ENCODE assay signal across 9 cellular contexts in the genomic region with DNA sequence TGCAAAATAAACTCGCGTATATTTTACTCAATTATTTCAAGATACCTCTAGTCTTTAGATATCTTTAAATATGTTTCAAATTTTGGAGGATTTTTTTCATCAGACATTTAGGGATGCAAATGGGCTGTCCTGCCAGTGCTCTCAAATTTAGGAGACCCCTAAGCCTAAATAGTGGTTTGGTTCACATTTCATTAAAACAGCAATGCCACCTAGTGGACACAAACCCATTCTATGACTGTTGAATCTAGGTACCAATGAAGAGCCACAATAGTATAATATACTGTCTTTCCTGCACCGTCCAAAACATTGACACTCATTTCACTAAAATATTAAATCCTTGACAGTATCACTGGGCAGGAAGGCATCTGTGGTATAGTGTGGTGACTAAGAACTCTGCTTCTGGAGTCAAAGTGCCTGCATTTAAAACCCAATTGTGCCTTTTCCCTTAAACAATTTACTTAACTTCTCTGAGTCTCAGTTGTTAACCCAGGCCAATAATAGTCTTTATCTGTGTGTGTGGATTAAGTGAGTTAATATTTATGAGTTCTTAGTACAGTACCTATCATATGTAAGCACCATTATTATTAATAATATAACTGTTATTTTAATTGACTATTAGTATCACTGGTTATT.
DNase-seq lines count a peak whose midpoint lies in the region; ATAC-seq, FAIRE-seq and TF ChIP-seq lines count a peak whose summit lies in the region.
"Had no signal": no experiment of that assay in that cellular context is flagged by ENCODE, and none has a peak within 500 bp of the region (broad histone marks: within the 10 kb centered on the region; RNA-seq: fewer than 3 reads in every experiment).

No MANE protein-coding gene starts in this region.

- H3K9me3 ChIP-seq in breast epithelium (no peaks in the 10 kb centered on the region), GM12878 (replicated peaks; ENCODE audit: control insufficient read depth, insufficient read depth, low read length) (no peaks in the 10 kb centered on the region)

- no peak for FAIRE-seq in GM12878 (lab: Jason Lieb, UNC)

- H3K4me3 ChIP-seq in breast epithelium = no peak overlapping the region
- no peak overlapping the region for H3K4me3 ChIP-seq in GM12878

- no TSS peak for BruUV-seq in MCF 10A (replicated peaks; lab: Mats Ljungman, UMichigan)
- no TSS peak for BruUV-seq in GM12878 (replicated peaks; lab: Mats Ljungman, UMichigan)

- intact Hi-C loops in MCF 10A (cut with micrococcal nuclease) = loop anchor here (1.0 to 2.0 kb wide), 2 partner anchors 98 to 962 kb away; no protein-coding TSS in a partner anchor
- intact Hi-C loops in breast epithelium (cut with DNase I; ENCODE audit: low total_unique reads) = no loop called here
- intact Hi-C loops in GM12878 (cut with micrococcal nuclease; ENCODE audit: unreplicated experiment) = loop anchor here (1.0 to 2.0 kb wide), 2 partner anchors 66 to 961 kb away; no protein-coding TSS in a partner anchor

- peak; percentile 78 for ATAC-seq in GM12878
- peak; percentile 40 to 69 for ATAC-seq in naive B cell (ENCODE audit: low read depth in 2 of 2)
- no peak for ATAC-seq in T-cell (replicated peaks in 1 of 4)

- RAD21 ChIA-PET in GM12878 (lab: Charles Lee; ENCODE audit: unreplicated experiment) = no interaction called here

- H4K20me1 ChIP-seq in GM12878 (ENCODE audit: control insufficient read depth, insufficient read depth) = no peaks in the 10 kb centered on the region

- DNase-seq in MCF 10A (ENCODE audit: unreplicated experiment) = peak; percentile 33
- no peak for DNase-seq in breast epithelium (ENCODE audit: low spot score in 2 of 2)
- DNase-seq in HT1080 (ENCODE audit: low read depth) = peak; percentile 11
- DNase-seq in GM12878 (ENCODE audit: low read depth, low spot score) = no peak
- peak; percentile 4 for DNase-seq in naive B cell
- DNase-seq in T-cell = no peak
- DNase-seq in retina = no peak
- no peak for DNase-seq in NOMO-1 treated with dmso at 0.1 percent for 144 hours (lab: John Stamatoyannopoulos, UW; ENCODE audit: unreplicated experiment)
- DNase-seq: activated naive CD8-positive, alpha-beta T cell treated with anti-CD3 and anti-CD28 coated beads, Interleukin-2, amount 10 ng/mL, durations not matched to agents 7 days and 5 days had no signal

- TF ChIP-seq RAD21 in GM12878 (IDR thresholded peaks at IDR 0.05; ENCODE audit: insufficient read depth, low read depth, low read length) = peak; percentile 50

- no peak overlapping the region for H3K4me2 ChIP-seq in GM12878 (ENCODE audit: control insufficient read depth, insufficient read depth)

- H3K36me3 Mint-ChIP-seq in MCF 10A (ENCODE audit: insufficient read depth, unreplicated experiment) = no peaks in the 10 kb centered on the region
- no peaks in the 10 kb centered on the region for H3K36me3 Mint-ChIP-seq in naive B cell
- H3K36me3 Mint-ChIP-seq in T-cell = no peaks in the 10 kb centered on the region
- H3K36me3 Mint-ChIP-seq: activated naive CD8-positive, alpha-beta T cell treated with anti-CD3 and anti-CD28 coated beads, Interleukin-2, amount 10 ng/mL, durations not matched to agents 7 days and 5 days had no signal

- CTCF ChIA-PET in MCF 10A (lab: Yijun Ruan, JAX) (interaction anchor here (1.0 to 1.2 kb wide), 2 partner anchors 8 to 18 kb away, joined by 4 to 5 read pairs; no protein-coding TSS in a partner anchor), GM12878 (lab: Yijun Ruan, JAX) (no interaction called here), T-cell (lab: Charles Lee) (no interaction called here)

- H3K4me1 ChIP-seq in breast epithelium (no peaks in the 10 kb centered on the region), GM12878 (ENCODE audit: control insufficient read depth, insufficient read depth, low read length) (no peaks in the 10 kb centered on the region)

- no peaks in the 10 kb centered on the region for H3K9me3 Mint-ChIP-seq in MCF 10A (ENCODE audit: unreplicated experiment)
- no peaks in the 10 kb centered on the region for H3K9me3 Mint-ChIP-seq in naive B cell
- H3K9me3 Mint-ChIP-seq in T-cell = no peaks in the 10 kb centered on the region
- H3K9me3 Mint-ChIP-seq: activated naive CD8-positive, alpha-beta T cell treated with anti-CD3 and anti-CD28 coated beads, Interleukin-2, amount 10 ng/mL, durations not matched to agents 7 days and 5 days had no signal

- H3K4me3 Mint-ChIP-seq in MCF 10A (ENCODE audit: unreplicated experiment) (no peak overlapping the region), naive B cell (no peak overlapping the region), T-cell (no peak overlapping the region)
- H3K4me3 Mint-ChIP-seq: activated naive CD8-positive, alpha-beta T cell treated with anti-CD3 and anti-CD28 coated beads, Interleukin-2, amount 10 ng/mL, durations not matched to agents 7 days and 5 days had no signal

- TF ChIP-seq POLR2A in breast epithelium (IDR thresholded peaks at IDR 0.05) = no peak
- no peak for TF ChIP-seq POLR2A in GM12878 (IDR thresholded peaks at IDR 0.05; ENCODE audit: low read depth, low read length)

- H3K27me3 Mint-ChIP-seq in MCF 10A (ENCODE audit: insufficient read depth, unreplicated experiment) (peaks cover 83% of the 10 kb centered on the region), naive B cell (peaks cover 0 to 14% (median 6%) of the 10 kb centered on the region in 3 donors), T-cell (peaks cover 0 to 8% of the 10 kb centered on the region in 2 donors)

- H2AFZ ChIP-seq in GM12878 (ENCODE audit: control insufficient read depth, low read depth, low read length) = no peak overlapping the region

- WGBS in GM12878 (ENCODE audit: insufficient coverage, insufficient replicate concordance, low lambda C conversion rate, missing lambda C conversion rate) = 39% methylated on average over 3 of the region's 3 CpGs

- in situ Hi-C loops in GM12878 (cut with MboI) = no loop called here

- H3K36me3 ChIP-seq in breast epithelium = no peaks in the 10 kb centered on the region
- no peaks in the 10 kb centered on the region for H3K36me3 ChIP-seq in GM12878 (ENCODE audit: control insufficient read depth in 2 of 2, insufficient read depth in 2 of 2, low read length in 1 of 2)

- H3K4me1 Mint-ChIP-seq in MCF 10A (ENCODE audit: insufficient read depth, unreplicated experiment) (no peaks in the 10 kb centered on the region), naive B cell (peaks cover 0 to 8% (median 7%) of the 10 kb centered on the region in 3 donors), T-cell (no peaks in the 10 kb centered on the region)
- H3K4me1 Mint-ChIP-seq: activated naive CD8-positive, alpha-beta T cell treated with anti-CD3 and anti-CD28 coated beads, Interleukin-2, amount 10 ng/mL, durations not matched to agents 7 days and 5 days had no signal

- no peak overlapping the region for H3K9ac ChIP-seq in GM12878 (ENCODE audit: control insufficient read depth, insufficient read depth, low read length)

- no peaks in the 10 kb centered on the region for H3K27me3 ChIP-seq in breast epithelium
- H3K27me3 ChIP-seq in GM12878 (replicated peaks in 1 of 2; ENCODE audit: control insufficient read depth in 2 of 2, insufficient read depth in 2 of 2, low read length in 1 of 2) = no peaks in the 10 kb centered on the region; a peak in 2 of 4 replicates

- H3K27ac ChIP-seq in breast epithelium (no peak overlapping the region), GM12878 (ENCODE audit: control insufficient read depth, insufficient read depth) (no peak overlapping the region)

- POLR2A ChIA-PET in MCF 10A (lab: Yijun Ruan, JAX) (no interaction called here), GM12878 (lab: Charles Lee) (no interaction called here), T-cell (lab: Charles Lee) (no interaction called here)

- H3K79me2 ChIP-seq in GM12878 (ENCODE audit: control insufficient read depth, insufficient read depth, low read length) = no peaks in the 10 kb centered on the region

- TF ChIP-seq CTCF in MCF 10A (IDR thresholded peaks at IDR 0.05; ENCODE audit: unreplicated experiment) (peak; percentile 64), breast epithelium (IDR thresholded peaks at IDR 0.05) (peak in 1 of 3 donors; percentile 44), GM12878 (IDR thresholded peaks at IDR 0.05 in 2 of 3, conservative IDR thresholded peaks at IDR 0.05 in 1 of 3; ENCODE audit: control insufficient read depth in 2 of 3, extremely low read depth in 1 of 3, insufficient read depth in 1 of 3, low read depth in 3 of 3, low read length in 3 of 3) (peak; percentile 50 to 56 (median 51); a peak in 5 of 6 replicates)

- H3K27ac Mint-ChIP-seq in MCF 10A (ENCODE audit: low read depth, unreplicated experiment) = no peak overlapping the region
- H3K27ac Mint-ChIP-seq in naive B cell = no peak overlapping the region
- H3K27ac Mint-ChIP-seq in T-cell = no peak overlapping the region
- H3K27ac Mint-ChIP-seq: activated naive CD8-positive, alpha-beta T cell treated with anti-CD3 and anti-CD28 coated beads, Interleukin-2, amount 10 ng/mL, durations not matched to agents 7 days and 5 days had no signal

- SMC1A ChIA-PET in GM12878 (lab: Charles Lee; ENCODE audit: uncharacterized antibody, unreplicated experiment) = no interaction called here

- no peak for TF ChIP-seq EP300 in GM12878 (IDR thresholded peaks at IDR 0.05; ENCODE audit: borderline replicate concordance in 1 of 2, control insufficient read depth in 1 of 2, low read depth in 2 of 2, low read length in 2 of 2)

TF ChIP-seq in GM12878, 131 proteins besides CTCF, POLR2A, EP300 and RAD21:
- TF ChIP-seq ESRRA (IDR thresholded peaks at IDR 0.05; ENCODE audit: low read length) (no peak), SMC3 (IDR thresholded peaks at IDR 0.05; ENCODE audit: borderline replicate concordance, low read length) (0 out of 2 replicates have a peak, but pooled peaks have one; percentile 30), KDM1A (IDR thresholded peaks at IDR 0.05; ENCODE audit: borderline replicate concordance) (no peak)

Comparison
In these comparisons a context has a peak if more than half of its experiments do, and no peak if none do; other contexts are left out.
1. DNase-seq: peak in MCF 10A (single experiment), HT1080 (single experiment) and naive B cell (single experiment); none in breast epithelium (0 of 2), GM12878 (single experiment), T-cell (0 of 34), retina (single experiment) and NOMO-1 treated with dmso at 0.1 percent for 144 hours (single experiment).
2. ATAC-seq: peak in GM12878 (single experiment) and naive B cell (2 of 2); none in T-cell (0 of 4).